In genomic region chr3:126536126-126536525, GRCh38 we compare ENCODE assay signal across 28 cellular contexts. TPM values are rescaled to one million over a fixed set of nuclear protein-coding genes. Genes with fewer than 3 reads are reported as not detected.
DNase-seq lines count a peak whose midpoint lies in the region; ATAC-seq, FAIRE-seq and TF ChIP-seq lines count a peak whose summit lies in the region.
"Had no signal": no experiment of that assay in that cellular context is flagged by ENCODE, and none has a peak within 500 bp of the region (broad histone marks: within the 10 kb centered on the region; RNA-seq: fewer than 3 reads in every experiment).

No MANE protein-coding gene starts in this region.

- no peak overlapping the region for H3K27ac ChIP-seq in HepG2 (ENCODE audit: extremely low read length, insufficient read depth, low read length)
- H3K27ac ChIP-seq: KMS-11 had no signal

- DNase-seq in activated effector memory CD4-positive, alpha-beta T cell treated with anti-CD3 and anti-CD28 coated beads, Interleukin-2, amount 50 U/mL, for 16 hours: peak; percentile 25
- no peak for DNase-seq in activated effector memory CD4-positive, alpha-beta T cell treated with Interleukin-2 at 50 U/mL for 16 hours
- DNase-seq in WTC11 (ENCODE audit: low spot score) (peak; percentile 2), HepG2 (ENCODE audit: low spot score) (no peak), sciatic nerve (ENCODE audit: low spot score) (peak; percentile 27), erythroblast (lab: John Stamatoyannopoulos, UW) (no peak), middle frontal gyrus (ENCODE audit: extremely low spot score, low spot score) (no peak)
- DNase-seq: 8988T, C1 segment of cervical spinal cord, Calu3, DMS153, HCEC 1CT, IMR-90, MV-4-11, NCI-H1105 treated with DMSO at 0.1 percent for 48 hours, NCI-H1694, NCI-H2081 treated with DMSO at 0.1 percent for 48 hours, NCI-H2171 treated with DMSO at 0.1 percent for 48 hours, NCI-H524 treated with DMSO at 0.1 percent for 48 hours, NCI-H82 had no signal

- intact Hi-C loops in HepG2 (cut with micrococcal nuclease; ENCODE audit: unreplicated experiment) (no loop called here), sciatic nerve (cut with DNase I) (no loop called here)

- in situ Hi-C loops in HepG2 (cut with HindIII; ENCODE audit: extremely low pct_ligation_motif_present, low pct_unique_long_range_greater_than_20kb): no loop called here

- no peaks in the 10 kb centered on the region for H3K4me1 Mint-ChIP-seq in WTC11
- H3K4me1 Mint-ChIP-seq: CD8-positive, alpha-beta memory T cell; GM23338 had no signal

- H3K9me3 ChIP-seq in HepG2 (ENCODE audit: low read length): no peaks in the 10 kb centered on the region

- H2AFZ ChIP-seq in HepG2 (ENCODE audit: low read length): no peak overlapping the region
- H2AFZ ChIP-seq: GM23338 had no signal

- no peak for ATAC-seq in WTC11
- no peak for ATAC-seq in HepG2
- ATAC-seq in sciatic nerve: no peak
- ATAC-seq in HG02884 (IDR thresholded peaks at IDR 0.05; ENCODE audit: unreplicated experiment): no peak
- ATAC-seq: GM23338, Panc1 had no signal

- no peak for TF ChIP-seq RAD21 in HepG2 (CRISPR knock-in tag; IDR thresholded peaks at IDR 0.05)

- no peaks in the 10 kb centered on the region for H3K9me3 Mint-ChIP-seq in WTC11
- H3K9me3 Mint-ChIP-seq: CD8-positive, alpha-beta memory T cell; GM23338 had no signal

- BruUV-seq in HepG2 (replicated peaks; lab: Mats Ljungman, UMichigan): no TSS peak

- H3K4me3 Mint-ChIP-seq in WTC11: no peak overlapping the region
- H3K4me3 Mint-ChIP-seq: CD8-positive, alpha-beta memory T cell; GM23338 had no signal

- TF ChIP-seq CTCF in WTC11 (IDR thresholded peaks at IDR 0.05) (no peak), HepG2 (CRISPR knock-in tag; IDR thresholded peaks at IDR 0.05) (no peak)

- H3K27me3 Mint-ChIP-seq in WTC11 (ENCODE audit: low read depth): no peaks in the 10 kb centered on the region

- H3K4me2 ChIP-seq in HepG2 (ENCODE audit: low read depth, low read length): no peak overlapping the region
- H3K4me2 ChIP-seq: GM23338, KMS-11 had no signal

- H3K79me2 ChIP-seq in HepG2 (ENCODE audit: insufficient read depth, low read length): peaks cover 6% of the 10 kb centered on the region

- H4K20me1 ChIP-seq in HepG2 (ENCODE audit: insufficient read depth, low read length): no peaks in the 10 kb centered on the region; the same call in 1 of the 2 replicates

- H3K9ac ChIP-seq in HepG2 (ENCODE audit: insufficient read depth, low read depth, low read length): no peak overlapping the region
- H3K9ac ChIP-seq: KMS-11 had no signal

- H3K36me3 Mint-ChIP-seq in WTC11: no peaks in the 10 kb centered on the region
- H3K36me3 Mint-ChIP-seq: CD8-positive, alpha-beta memory T cell had no signal

- H3K27ac Mint-ChIP-seq in WTC11: no peak overlapping the region
- H3K27ac Mint-ChIP-seq: CD8-positive, alpha-beta memory T cell; GM23338 had no signal

- FAIRE-seq in HepG2 (lab: Jason Lieb, UNC): no peak
- FAIRE-seq: GM12891, HTR-8/SVneo had no signal

- 93% methylated on average over 3 of the region's 3 CpGs for WGBS in HepG2 (ENCODE audit: low lambda C conversion rate)

- TF ChIP-seq POLR2A in HepG2 (IDR thresholded peaks at IDR 0.05; ENCODE audit: insufficient read depth in 1 of 2, low read depth in 2 of 2, low read length in 2 of 2): no peak
- TF ChIP-seq POLR2A in erythroblast (IDR thresholded peaks at IDR 0.05; ENCODE audit: low read length): no peak

- H3K4me3 ChIP-seq in HepG2 (replicated peaks in 1 of 3; ENCODE audit: insufficient read depth in 1 of 3, low read depth in 2 of 3, low read length in 3 of 3): no peak overlapping the region
- H3K4me3 ChIP-seq: GM23338 had no signal

- no peaks in the 10 kb centered on the region for H3K27me3 ChIP-seq in HepG2 (ENCODE audit: control insufficient read depth in 1 of 2, insufficient read depth in 2 of 2, low read length in 2 of 2)

- POLR2A ChIA-PET in WTC11 (lab: Charles Lee): interaction anchor here (0.5 kb wide), 1 partner anchor 351 kb away, joined by 3 read pairs; no protein-coding TSS in a partner anchor
- POLR2A ChIA-PET in HepG2 (lab: Yijun Ruan, JAX): no interaction called here

- peaks cover 9 to 25% of the 10 kb centered on the region in 2 experiments for H3K36me3 ChIP-seq in HepG2 (replicated peaks in 1 of 2; ENCODE audit: control insufficient read depth in 1 of 2, insufficient read depth in 2 of 2, low read length in 2 of 2)

- peaks cover under 1% of the 10 kb centered on the region; the same call in 1 of the 2 replicates for H3K4me1 ChIP-seq in HepG2 (ENCODE audit: insufficient read depth, low read length)

- CTCF ChIA-PET in WTC11 (lab: Charles Lee): no interaction called here
- CTCF ChIA-PET in HepG2 (lab: Yijun Ruan, JAX; ENCODE audit: low intra/inter-chr PET ratio, low total read pairs): no interaction called here

- TF ChIP-seq EP300 in HepG2 (IDR thresholded peaks at IDR 0.05; ENCODE audit: low read depth in 2 of 2, low read length in 2 of 2) (no peak), HepG2 (CRISPR knock-in tag; IDR thresholded peaks at IDR 0.05; ENCODE audit: borderline replicate concordance) (no peak)

RNA-seq across cellular contexts. Expression of gene CHST13, which starts 12.2 kb away (rescaled TPM):
- 4.1 to 6.8 TPM (median 6.4 TPM) in 3 replicates for total RNA-seq in WTC11 (2021)
- 16.1 and 43.1 TPM in 2 replicates for total RNA-seq in HepG2 (2016; rRNA removed; fragmentation: Illumina TruSeq; extraction: Trizol)
- total RNA-seq in HepG2 (2016; cell fraction: cytosol; rRNA removed; fragmentation: Illumina TruSeq; extraction: Trizol; ENCODE audit: low read depth): 8.0 and 11.1 TPM in 2 replicates
- 15.2 and 40.9 TPM in 2 replicates for total RNA-seq in HepG2 (2016; cell fraction: insoluble cytoplasmic fraction; rRNA removed; fragmentation: Illumina TruSeq; extraction: Trizol)
- 18.0 and 22.7 TPM in 2 replicates for total RNA-seq in HepG2 (2016; cell fraction: membrane; rRNA removed; fragmentation: Illumina TruSeq; extraction: Trizol)
- 29.6 and 33.9 TPM in 2 replicates for total RNA-seq in HepG2 (2016; cell fraction: nucleus; rRNA removed; fragmentation: Illumina TruSeq; extraction: Trizol)
- 32.0 and 50.7 TPM in 2 replicates for polyA plus RNA-seq in HepG2 (2011; rRNA removed)
- polyA plus RNA-seq in HepG2 (2011; cell fraction: cytosol; rRNA removed): 31.3 and 65.1 TPM in 2 replicates
- 65.1 and 66.5 TPM in 2 replicates for polyA plus RNA-seq in HepG2 (2011; cell fraction: nucleus; rRNA removed)
- polyA plus RNA-seq in HepG2 (2012): 30.3 and 44.6 TPM in 2 replicates
- 10.6 and 12.9 TPM in 2 replicates for polyA plus RNA-seq in HepG2 (2016; cell fraction: cytosol; fragmentation: Illumina TruSeq; extraction: Trizol; ENCODE audit: low read depth)
- 21.1 and 21.2 TPM in 2 replicates for polyA plus RNA-seq in HepG2 (2016; cell fraction: insoluble cytoplasmic fraction; fragmentation: Illumina TruSeq; extraction: Trizol; ENCODE audit: low read depth)
- polyA plus RNA-seq in HepG2 (2016; cell fraction: membrane; fragmentation: Illumina TruSeq; extraction: Trizol; ENCODE audit: low read depth): 18.9 and 20.1 TPM in 2 replicates
- polyA plus RNA-seq in HepG2 (2016; cell fraction: nucleus; fragmentation: Illumina TruSeq; extraction: Trizol; ENCODE audit: insufficient read depth, low read depth): 72.0 and 85.3 TPM in 2 replicates
- polyA minus RNA-seq in HepG2 (2011; rRNA and poly(A)+ RNA removed; ENCODE audit: low replicate concordance): 47.2 TPM in 1 of 2 replicates, not detected in the other
- 30.8 and 35.4 TPM in 2 replicates for polyA minus RNA-seq in HepG2 (2011; cell fraction: cytosol; rRNA and poly(A)+ RNA removed)
- polyA minus RNA-seq in HepG2 (2011; cell fraction: nucleus; rRNA and poly(A)+ RNA removed): 5.7 and 6.3 TPM in 2 replicates
- total RNA-seq in sciatic nerve: 0.89 TPM
- total RNA-seq: IMR-90 had no signal
- polyA plus RNA-seq: CD8-positive, alpha-beta memory T cell; IMR-90 had no signal

RNA-seq across cellular contexts. Expression of gene UROC1, which starts 18.6 kb away (rescaled TPM):
- 0.09 TPM in 1 of 3 replicates, not detected in the others for total RNA-seq in WTC11 (2021)
- 0.71 and 0.74 TPM in 2 replicates for total RNA-seq in HepG2 (2016; rRNA removed; fragmentation: Illumina TruSeq; extraction: Trizol)
- total RNA-seq in HepG2 (2016; cell fraction: cytosol; rRNA removed; fragmentation: Illumina TruSeq; extraction: Trizol; ENCODE audit: low read depth): 0.09 TPM in 1 of 2 replicates, not detected in the other
- total RNA-seq in HepG2 (2016; cell fraction: insoluble cytoplasmic fraction; rRNA removed; fragmentation: Illumina TruSeq; extraction: Trizol): 0.39 and 0.97 TPM in 2 replicates
- total RNA-seq in HepG2 (2016; cell fraction: membrane; rRNA removed; fragmentation: Illumina TruSeq; extraction: Trizol): 0.24 and 0.25 TPM in 2 replicates
- 0.69 and 0.87 TPM in 2 replicates for total RNA-seq in HepG2 (2016; cell fraction: nucleus; rRNA removed; fragmentation: Illumina TruSeq; extraction: Trizol)
- polyA plus RNA-seq in HepG2 (2011; rRNA removed): 1.3 and 2.0 TPM in 2 replicates
- 0.65 and 0.95 TPM in 2 replicates for polyA plus RNA-seq in HepG2 (2011; cell fraction: cytosol; rRNA removed)
- polyA plus RNA-seq in HepG2 (2011; cell fraction: nucleus; rRNA removed): 6.6 and 8.2 TPM in 2 replicates
- polyA plus RNA-seq in HepG2 (2012): 1.1 and 2.5 TPM in 2 replicates
- polyA plus RNA-seq in HepG2 (2016; cell fraction: cytosol; fragmentation: Illumina TruSeq; extraction: Trizol; ENCODE audit: low read depth): 0.12 and 0.17 TPM in 2 replicates
- 0.78 and 0.88 TPM in 2 replicates for polyA plus RNA-seq in HepG2 (2016; cell fraction: insoluble cytoplasmic fraction; fragmentation: Illumina TruSeq; extraction: Trizol; ENCODE audit: low read depth)
- 0.21 and 0.22 TPM in 2 replicates for polyA plus RNA-seq in HepG2 (2016; cell fraction: membrane; fragmentation: Illumina TruSeq; extraction: Trizol; ENCODE audit: low read depth)
- 2.7 and 2.8 TPM in 2 replicates for polyA plus RNA-seq in HepG2 (2016; cell fraction: nucleus; fragmentation: Illumina TruSeq; extraction: Trizol; ENCODE audit: insufficient read depth, low read depth)
- polyA minus RNA-seq in HepG2 (2011; rRNA and poly(A)+ RNA removed; ENCODE audit: low replicate concordance): 2.2 TPM in 1 of 2 replicates, not detected in the other
- polyA minus RNA-seq in HepG2 (2011; cell fraction: cytosol; rRNA and poly(A)+ RNA removed): 0.53 and 0.59 TPM in 2 replicates
- polyA minus RNA-seq in HepG2 (2011; cell fraction: nucleus; rRNA and poly(A)+ RNA removed): 0.75 and 1.2 TPM in 2 replicates
- total RNA-seq in sciatic nerve: not detected
- total RNA-seq: Calu3; CD8-positive, alpha-beta memory T cell; G401; GM23338; IMR-90 had no signal
- polyA plus RNA-seq: CD8-positive, alpha-beta memory T cell; GM23338; IMR-90 had no signal

RNA-seq across cellular contexts. Expression of gene C3orf22, which starts 22.6 kb away (rescaled TPM):
- not detected in 3 replicates for total RNA-seq in WTC11 (2021)
- total RNA-seq in HepG2 (2016; rRNA removed; fragmentation: Illumina TruSeq; extraction: Trizol): not detected in 2 replicates
- total RNA-seq in HepG2 (2016; cell fraction: cytosol; rRNA removed; fragmentation: Illumina TruSeq; extraction: Trizol; ENCODE audit: low read depth): not detected in 2 replicates
- not detected in 2 replicates for total RNA-seq in HepG2 (2016; cell fraction: insoluble cytoplasmic fraction; rRNA removed; fragmentation: Illumina TruSeq; extraction: Trizol)
- not detected in 2 replicates for total RNA-seq in HepG2 (2016; cell fraction: membrane; rRNA removed; fragmentation: Illumina TruSeq; extraction: Trizol)
- total RNA-seq in HepG2 (2016; cell fraction: nucleus; rRNA removed; fragmentation: Illumina TruSeq; extraction: Trizol): not detected in 2 replicates
- polyA plus RNA-seq in HepG2 (2011; rRNA removed): not detected in 2 replicates
- polyA plus RNA-seq in HepG2 (2011; cell fraction: cytosol; rRNA removed): not detected in 2 replicates
- not detected in 2 replicates for polyA plus RNA-seq in HepG2 (2011; cell fraction: nucleus; rRNA removed)
- polyA plus RNA-seq in HepG2 (2012): 0.15 and 0.17 TPM in 2 replicates
- polyA plus RNA-seq in HepG2 (2016; cell fraction: cytosol; fragmentation: Illumina TruSeq; extraction: Trizol; ENCODE audit: low read depth): not detected in 2 replicates
- not detected in 2 replicates for polyA plus RNA-seq in HepG2 (2016; cell fraction: insoluble cytoplasmic fraction; fragmentation: Illumina TruSeq; extraction: Trizol; ENCODE audit: low read depth)
- not detected in 2 replicates for polyA plus RNA-seq in HepG2 (2016; cell fraction: membrane; fragmentation: Illumina TruSeq; extraction: Trizol; ENCODE audit: low read depth)
- polyA plus RNA-seq in HepG2 (2016; cell fraction: nucleus; fragmentation: Illumina TruSeq; extraction: Trizol; ENCODE audit: insufficient read depth, low read depth): not detected in 2 replicates
- not detected in 2 replicates for polyA minus RNA-seq in HepG2 (2011; rRNA and poly(A)+ RNA removed; ENCODE audit: low replicate concordance)
- polyA minus RNA-seq in HepG2 (2011; cell fraction: cytosol; rRNA and poly(A)+ RNA removed): not detected in 2 replicates
- not detected in 2 replicates for polyA minus RNA-seq in HepG2 (2011; cell fraction: nucleus; rRNA and poly(A)+ RNA removed)
- not detected for total RNA-seq in sciatic nerve
- total RNA-seq: Calu3; CD8-positive, alpha-beta memory T cell; G401; GM23338; IMR-90 had no signal
- polyA plus RNA-seq: CD8-positive, alpha-beta memory T cell; GM23338; IMR-90 had no signal

Comparison
In these comparisons a context has a peak if more than half of its experiments do, and no peak if none do; other contexts are left out.
1. DNase-seq: peak in activated effector memory CD4-positive, alpha-beta T cell treated with anti-CD3 and anti-CD28 coated beads, Interleukin-2, amount 50 U/mL, for 16 hours (single experiment), WTC11 (single experiment) and sciatic nerve (single experiment); none in activated effector memory CD4-positive, alpha-beta T cell treated with Interleukin-2 at 50 U/mL for 16 hours (single experiment), HepG2 (single experiment), erythroblast (0 of 2) and middle frontal gyrus (single experiment).